In genomic region chr19:9621156-9622037, GRCh38 we compare ENCODE assay signal across 8 cellular contexts. TPM values are rescaled to one million over a fixed set of nuclear protein-coding genes. Genes with fewer than 3 reads are reported as not detected.
A peak's percentile ranks its signal among the peaks of the same experiment; 100 is the strongest.
DNase-seq lines count a peak whose midpoint lies in the region; ATAC-seq and TF ChIP-seq lines count a peak whose summit lies in the region.

Gene ZNF561 (minus strand): TSS chr19:9621232. CDS start chr19:9619456, 1,776 bp downstream.

- H3K36me3 Mint-ChIP-seq in Caco-2 (ENCODE audit: insufficient read depth, unreplicated experiment): peaks cover 44% of the 10 kb centered on the region

- BruUV-seq in Caco-2 (replicated peaks; lab: Mats Ljungman, UMichigan): TSS peak; percentile 93

- H3K27ac Mint-ChIP-seq in Caco-2 (ENCODE audit: unreplicated experiment): peak within 1 kb of the TSS; percentile 100

- H3K4me1 Mint-ChIP-seq in Caco-2 (ENCODE audit: low read depth, unreplicated experiment): peaks cover 7% of the 10 kb centered on the region

- CTCF ChIA-PET in Caco-2 (lab: Charles Lee): no interaction called here

- H3K9me3 ChIP-seq in Caco-2: no peaks in the 10 kb centered on the region
- no peaks in the 10 kb centered on the region for H3K9me3 ChIP-seq in Peyer's patch
- peaks cover 0 to 2% (median 0%) of the 10 kb centered on the region in 3 donors for H3K9me3 ChIP-seq in esophagus squamous epithelium

- POLR2A ChIA-PET in Caco-2 (lab: Charles Lee): no interaction called here

- intact Hi-C loops in Caco-2 (cut with micrococcal nuclease; ENCODE audit: unreplicated experiment) (loop anchor here (1.0 kb wide), 1 partner anchor 37 kb away; the partner anchor contains the start of gene ZNF121), esophagus squamous epithelium (cut with DNase I) (no loop called here)

- DNase-seq in Caco-2 (peak; percentile 80 to 84), KG1 (lab: John Stamatoyannopoulos, UW) (peak; percentile 77), Peyer's patch (peak; percentile 80 to 95 (median 92)), esophagus squamous epithelium (lab: John Stamatoyannopoulos, UW) (peak; percentile 55), myocyte (ENCODE audit: low read depth) (peak; percentile 93)
- peak; percentile 91 to 92 for DNase-seq in activated T-cell treated with anti-CD3 and anti-CD28 coated beads, Interleukin-2, amount 50 U/mL, for 48 hours
- DNase-seq in stimulated activated CD8-positive, alpha-beta memory T cell treated with anti-CD3 and anti-CD28 coated beads, Interleukin-7, amount 100 ng/mL, for 4 hours (ENCODE audit: low read depth in 2 of 2): peak; percentile 83 to 86

- ATAC-seq in GM21528 (IDR thresholded peaks at IDR 0.05; ENCODE audit: low FRiP score, unreplicated experiment): peak; percentile 79

- TF ChIP-seq CTCF in Caco-2 (IDR thresholded peaks at IDR 0.05; ENCODE audit: insufficient read depth in 1 of 2, low read depth in 1 of 2, low read length in 1 of 2, severe bottlenecking in 1 of 2, unreplicated experiment in 1 of 2) (no peak), Peyer's patch (IDR thresholded peaks at IDR 0.05) (peak in 1 of 6 experiments; percentile 14), esophagus squamous epithelium (IDR thresholded peaks at IDR 0.05) (peak in 1 of 6 experiments; percentile 6)

- 0 to 1% methylated on average over 30 to 32 of the region's 33 CpGs for WGBS in esophagus squamous epithelium, 2 donors

- H3K27ac ChIP-seq in Peyer's patch: peak within 1 kb of the TSS; percentile 85 to 90 (median 87)
- peak within 1 kb of the TSS; percentile 87 to 96 (median 94) for H3K27ac ChIP-seq in esophagus squamous epithelium

- H3K27me3 Mint-ChIP-seq in Caco-2 (ENCODE audit: insufficient read depth, unreplicated experiment): no peaks in the 10 kb centered on the region

- H3K4me3 ChIP-seq in Caco-2 (ENCODE audit: low read depth, low read length) (peak within 1 kb of the TSS; percentile 71), Peyer's patch (peak within 1 kb of the TSS; percentile 57 to 94 (median 68)), esophagus squamous epithelium (peak within 1 kb of the TSS; percentile 68 to 91 (median 74))

- H3K4me1 ChIP-seq in Caco-2: no peaks in the 10 kb centered on the region
- peaks cover 0 to 14% (median 2%) of the 10 kb centered on the region in 4 donors for H3K4me1 ChIP-seq in Peyer's patch
- H3K4me1 ChIP-seq in esophagus squamous epithelium: peaks cover 7 to 46% (median 27%) of the 10 kb centered on the region in 3 donors

- peak within 1 kb of the TSS; percentile 96 for H3K4me3 Mint-ChIP-seq in Caco-2 (ENCODE audit: unreplicated experiment)

- H3K9me3 Mint-ChIP-seq in Caco-2 (ENCODE audit: unreplicated experiment): no peaks in the 10 kb centered on the region

- peak; percentile 18 to 19 for TF ChIP-seq POLR2A in Peyer's patch (IDR thresholded peaks at IDR 0.05)
- peak in 1 of 4 donors; percentile 44 for TF ChIP-seq POLR2A in esophagus squamous epithelium (IDR thresholded peaks at IDR 0.05)

- H3K36me3 ChIP-seq in Caco-2 (ENCODE audit: control insufficient read depth, insufficient read depth, low read length) (peaks cover 3% of the 10 kb centered on the region), Peyer's patch (peaks cover 0 to 30% (median 0%) of the 10 kb centered on the region in 3 donors), esophagus squamous epithelium (peaks cover 7 to 33% (median 18%) of the 10 kb centered on the region in 3 donors)

- H3K27me3 ChIP-seq in Caco-2 (replicated peaks; ENCODE audit: control insufficient read depth, insufficient read depth, low read length): no peaks in the 10 kb centered on the region
- H3K27me3 ChIP-seq in Peyer's patch: no peaks in the 10 kb centered on the region
- no peaks in the 10 kb centered on the region for H3K27me3 ChIP-seq in esophagus squamous epithelium

RNA-seq across cellular contexts. Expression of gene ZNF561, which starts in this region (rescaled TPM):
- total RNA-seq in Caco-2 (2022) (23.7 and 27.4 TPM in 2 replicates), Peyer's patch (10 to 100 TPM; 20.0 to 52.0 (median 26.3) TPM), esophagus squamous epithelium (10 to 100 TPM; 31.3 to 52.1 (median 40.8) TPM), myocyte (32.9 and 55.2 TPM in 2 replicates)
- polyA plus RNA-seq in myocyte (2012): 36.6 TPM

Comparison
In these comparisons a context has a peak if more than half of its experiments do, and no peak if none do; other contexts are left out.
1. Peak in every context shown above with its lines: DNase-seq, ATAC-seq, H3K4me3 ChIP-seq and H3K27ac ChIP-seq.